Comparison of ENCODE assay signal across 1 cellular context in genomic region chr15:89196241-89196640, GRCh38.
TF ChIP-seq lines count a peak whose summit lies in the region.

No MANE protein-coding gene starts in this region.

TF ChIP-seq in HepG2, 621 proteins besides CTCF, POLR2A, EP300 and RAD21 (continued from another document):
- TF ChIP-seq HNF4G (IDR thresholded peaks at IDR 0.05; ENCODE audit: borderline replicate concordance, low read depth, low read length): 0 out of 2 replicates have a peak, but pooled peaks have one; percentile 11
- TF ChIP-seq HNF4G (CRISPR knock-in tag; IDR thresholded peaks at IDR 0.05; ENCODE audit: borderline replicate concordance, low read depth): no peak
